Comparison of ENCODE assay signal across 9 cellular contexts in genomic region chr9:99472240-99472915, GRCh38.
"Had no signal": no experiment of that assay in that cellular context is flagged by ENCODE, and none has a peak within 500 bp of the region (broad histone marks: within the 10 kb centered on the region; RNA-seq: fewer than 3 reads in every experiment).

No MANE protein-coding gene starts in this region.

- H3K36me3 Mint-ChIP-seq: naive thymus-derived CD4-positive, alpha-beta T cell; type B pancreatic cell had no signal

- H3K4me3 Mint-ChIP-seq: activated CD4-positive, alpha-beta memory T cell treated with anti-CD3 and anti-CD28 coated beads, Interleukin-2, amount 10 ng/mL, durations not matched to agents 7 days and 5 days; naive thymus-derived CD4-positive, alpha-beta T cell; type B pancreatic cell had no signal

- H3K27me3 Mint-ChIP-seq: type B pancreatic cell had no signal

- H3K4me1 ChIP-seq: foreskin keratinocyte had no signal

- H3K4me1 Mint-ChIP-seq: activated CD4-positive, alpha-beta memory T cell treated with anti-CD3 and anti-CD28 coated beads, Interleukin-2, amount 10 ng/mL, durations not matched to agents 7 days and 5 days; naive thymus-derived CD4-positive, alpha-beta T cell had no signal

- H3K9me3 ChIP-seq: neutrophil had no signal

- H3K4me3 ChIP-seq: skin epidermis had no signal

- DNase-seq: activated CD4-positive, alpha-beta memory T cell treated with anti-CD3 and anti-CD28 coated beads, Interleukin-2, amount 10 ng/mL, durations not matched to agents 7 days and 5 days; activated gamma-delta T cell treated with Interleukin-2 at 50 U/mL for 16 hours; foreskin keratinocyte; left colon; naive thymus-derived CD4-positive, alpha-beta T cell had no signal

- H3K9me3 Mint-ChIP-seq: activated CD4-positive, alpha-beta memory T cell treated with anti-CD3 and anti-CD28 coated beads, Interleukin-2, amount 10 ng/mL, durations not matched to agents 7 days and 5 days; type B pancreatic cell had no signal

- ATAC-seq: activated CD4-positive, CD25-positive, alpha-beta regulatory T cell treated with anti-CD3 and anti-CD28 coated beads, Interleukin-2, amount 50 U/mL, for 24 hours; foreskin keratinocyte; left colon; naive thymus-derived CD4-positive, alpha-beta T cell had no signal

- H3K27me3 ChIP-seq: foreskin keratinocyte, neutrophil had no signal

- H3K27ac Mint-ChIP-seq: activated CD4-positive, alpha-beta memory T cell treated with anti-CD3 and anti-CD28 coated beads, Interleukin-2, amount 10 ng/mL, durations not matched to agents 7 days and 5 days; naive thymus-derived CD4-positive, alpha-beta T cell; type B pancreatic cell had no signal

- H3K27ac ChIP-seq: foreskin keratinocyte, neutrophil, skin epidermis had no signal

- H3K36me3 ChIP-seq: neutrophil had no signal
